Comparison of ENCODE assay signal across 16 cellular contexts in genomic region chr4:152644130-152644529, GRCh38. TPM values are rescaled to one million over a fixed set of nuclear protein-coding genes. Genes with fewer than 3 reads are reported as not detected.
DNase-seq lines count a peak whose midpoint lies in the region; ATAC-seq and TF ChIP-seq lines count a peak whose summit lies in the region.
"Had no signal": no experiment of that assay in that cellular context is flagged by ENCODE, and none has a peak within 500 bp of the region (broad histone marks: within the 10 kb centered on the region; RNA-seq: fewer than 3 reads in every experiment).

No MANE protein-coding gene starts in this region.

- no peaks in the 10 kb centered on the region for H3K79me2 ChIP-seq in DOHH2 (ENCODE audit: control insufficient read depth, low read length)

- peak overlapping the region; percentile 61 for H3K4me3 ChIP-seq in DOHH2 (ENCODE audit: low read length)
- H3K4me3 ChIP-seq: ascending aorta, tibial nerve had no signal

- ATAC-seq in activated CD4-positive, alpha-beta T cell treated with anti-CD3 and anti-CD28 coated beads for 36 hours = no peak
- ATAC-seq in WTC11 (no peak), memory B cell (ENCODE audit: low read depth) (no peak)
- ATAC-seq: Panc1 had no signal

- peaks cover 8% of the 10 kb centered on the region for H3K36me3 Mint-ChIP-seq in activated CD4-positive, alpha-beta T cell treated with anti-CD3 and anti-CD28 coated beads for 36 hours (ENCODE audit: low read depth)
- no peaks in the 10 kb centered on the region for H3K36me3 Mint-ChIP-seq in WTC11
- peaks cover 31% of the 10 kb centered on the region for H3K36me3 Mint-ChIP-seq in memory B cell

- CTCF ChIA-PET in activated CD4-positive, alpha-beta T cell treated with anti-CD3 and anti-CD28 coated beads for 36 hours (lab: Charles Lee) = interaction anchor here (0.5 to 12.6 kb wide), 6 partner anchors 13 to 1498 kb away, joined by 3 to 208 read pairs (median 3); no protein-coding TSS in a partner anchor
- CTCF ChIA-PET in WTC11 (lab: Charles Lee) = interaction anchor here (0.6 to 2.2 kb wide), 7 partner anchors 23 to 143 kb away, joined by 3 to 16 read pairs (median 3); partner anchors contain the start of gene TMEM154

- H3K4me2 ChIP-seq in DOHH2 (ENCODE audit: low read length) = peak overlapping the region; percentile 94

- no peaks in the 10 kb centered on the region for H4K20me1 ChIP-seq in DOHH2 (ENCODE audit: control insufficient read depth, insufficient read depth, low read depth, low read length)

- TF ChIP-seq CTCF in DOHH2 (IDR thresholded peaks at IDR 0.05; ENCODE audit: low read depth, low read length, poor library complexity, severe bottlenecking) = no peak
- no peak for TF ChIP-seq CTCF in WTC11 (IDR thresholded peaks at IDR 0.05)

- H3K27me3 ChIP-seq in DOHH2 (ENCODE audit: control insufficient read depth, low read length) = no peaks in the 10 kb centered on the region
- H3K27me3 ChIP-seq: ascending aorta, tibial nerve had no signal

- peaks cover 35% of the 10 kb centered on the region for H3K4me1 ChIP-seq in DOHH2 (ENCODE audit: control insufficient read depth, low read length)
- H3K4me1 ChIP-seq: ascending aorta had no signal

- H3K27me3 Mint-ChIP-seq in activated CD4-positive, alpha-beta T cell treated with anti-CD3 and anti-CD28 coated beads for 36 hours = no peaks in the 10 kb centered on the region
- H3K27me3 Mint-ChIP-seq in WTC11 (ENCODE audit: low read depth) (no peaks in the 10 kb centered on the region), memory B cell (no peaks in the 10 kb centered on the region)

- no peaks in the 10 kb centered on the region for H3K9me3 ChIP-seq in DOHH2 (ENCODE audit: control insufficient read depth, insufficient read depth, low read length)
- H3K9me3 ChIP-seq: ascending aorta, tibial nerve had no signal

- intact Hi-C loops in activated CD4-positive, alpha-beta T cell treated with anti-CD3 and anti-CD28 coated beads for 36 hours (cut with DNase I, micrococcal nuclease) = loop anchor here in 1 of 2 experiments (5.0 kb wide), 1 partner anchor 237 kb away; no protein-coding TSS in a partner anchor

- peak overlapping the region; percentile 43 for H3K27ac ChIP-seq in DOHH2 (ENCODE audit: low read depth, low read length)
- H3K27ac ChIP-seq: ascending aorta, C4-2B had no signal

- no peak overlapping the region for H3K4me3 Mint-ChIP-seq in activated CD4-positive, alpha-beta T cell treated with anti-CD3 and anti-CD28 coated beads for 36 hours
- H3K4me3 Mint-ChIP-seq in WTC11 (no peak overlapping the region), memory B cell (peak overlapping the region; percentile 80)

- H3K27ac Mint-ChIP-seq in activated CD4-positive, alpha-beta T cell treated with anti-CD3 and anti-CD28 coated beads for 36 hours = peak overlapping the region; percentile 73
- H3K27ac Mint-ChIP-seq in WTC11 = peak overlapping the region; percentile 18; the same call in 1 of the 2 replicates
- peak overlapping the region; percentile 97 for H3K27ac Mint-ChIP-seq in memory B cell

- H3F3A ChIP-seq in DOHH2 (ENCODE audit: control insufficient read depth, insufficient read depth) = no peaks in the 10 kb centered on the region; the same call in 1 of the 2 replicates

- no peaks in the 10 kb centered on the region for H3K36me3 ChIP-seq in DOHH2 (ENCODE audit: control insufficient read depth, low read length)
- H3K36me3 ChIP-seq: ascending aorta, tibial nerve had no signal

- DNase-seq in activated CD4-positive, alpha-beta T cell treated with anti-CD3 and anti-CD28 coated beads for 36 hours = no peak
- DNase-seq in activated CD4-positive, alpha-beta T cell treated with anti-CD3 and anti-CD28 coated beads for 4 hours = no peak
- no peak for DNase-seq in WTC11 (ENCODE audit: low spot score)
- no peak for DNase-seq in memory B cell (ENCODE audit: low spot score in 2 of 2)
- DNase-seq in activated effector memory CD4-positive, alpha-beta T cell treated with anti-CD3 and anti-CD28 coated beads, Interleukin-2, amount 50 U/mL, for 16 hours = no peak
- DNase-seq in NCI-H526 treated with DMSO at 0.1 percent for 48 hours (lab: John Stamatoyannopoulos, UW) = no peak
- no peak for DNase-seq in NCI-H526 (lab: John Stamatoyannopoulos, UW)
- DNase-seq: cortex of kidney, NCI-H187, NCI-H524, SW 1271 had no signal

- H3K9me2 ChIP-seq in DOHH2 (replicated peaks; ENCODE audit: control insufficient read depth, low read length) = no peaks in the 10 kb centered on the region

- POLR2A ChIA-PET in activated CD4-positive, alpha-beta T cell treated with anti-CD3 and anti-CD28 coated beads for 36 hours (lab: Charles Lee) = interaction anchor here (0.6 kb wide), 1 partner anchor 1056 kb away, joined by 3 read pairs; no protein-coding TSS in a partner anchor
- POLR2A ChIA-PET in WTC11 (lab: Charles Lee) = interaction anchor here (1.2 kb wide), 1 partner anchor 108 kb away, joined by 3 read pairs; the partner anchor contains the start of gene FBXW7

- no peaks in the 10 kb centered on the region for H3K9me3 Mint-ChIP-seq in activated CD4-positive, alpha-beta T cell treated with anti-CD3 and anti-CD28 coated beads for 36 hours (ENCODE audit: low read depth)
- H3K9me3 Mint-ChIP-seq in WTC11 (no peaks in the 10 kb centered on the region), memory B cell (no peaks in the 10 kb centered on the region)

- H3K4me1 Mint-ChIP-seq in activated CD4-positive, alpha-beta T cell treated with anti-CD3 and anti-CD28 coated beads for 36 hours = peaks cover 20% of the 10 kb centered on the region
- peaks cover 55% of the 10 kb centered on the region for H3K4me1 Mint-ChIP-seq in WTC11
- H3K4me1 Mint-ChIP-seq in memory B cell = peaks cover 49% of the 10 kb centered on the region

TF ChIP-seq in WTC11, 78 proteins besides CTCF, POLR2A, EP300 and RAD21:
- TF ChIP-seq HMGA2 (CRISPR knock-in tag; IDR thresholded peaks at IDR 0.05) = no peak
- no peak for TF ChIP-seq E2F1 (CRISPR knock-in tag; IDR thresholded peaks at IDR 0.05)

RNA-seq across cellular contexts. Expression of gene TMEM154, which starts 35.7 kb away (rescaled TPM):
- 10 to 100 TPM; 15.2 to 21.2 TPM for total RNA-seq in activated CD4-positive, alpha-beta T cell treated with anti-CD3 and anti-CD28 coated beads for 36 hours
- 1.7 to 2.1 TPM (median 1.9 TPM) in 3 replicates for total RNA-seq in WTC11 (2021)

Comparison
In these comparisons a context has a peak if more than half of its experiments do, and no peak if none do; other contexts are left out.
1. H3K27ac Mint-ChIP-seq: peak in every context shown above with its lines; median percentile 97 in memory B cell; 73 in activated CD4-positive, alpha-beta T cell treated with anti-CD3 and anti-CD28 coated beads for 36 hours; 18 in WTC11.